In the genomic region with DNA sequence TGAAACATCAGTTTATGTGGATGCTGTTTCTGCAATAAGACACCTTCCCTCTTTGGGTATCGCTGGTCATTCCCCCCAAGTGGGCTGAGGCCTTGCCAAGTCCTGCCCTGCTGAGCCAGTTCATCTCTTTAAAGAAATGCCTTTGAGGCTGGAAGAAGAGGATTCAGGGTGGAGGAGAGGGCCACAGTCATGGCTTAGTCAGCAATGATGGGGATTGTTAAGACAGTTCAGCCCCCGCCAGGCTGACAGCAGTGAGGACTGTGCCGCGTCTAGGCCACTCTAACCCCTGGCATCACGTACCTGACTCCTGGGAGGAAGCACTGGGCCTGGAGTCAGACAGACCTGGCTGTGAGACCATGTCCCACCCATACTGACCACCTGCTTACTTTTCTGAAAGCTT, we compare ENCODE assay signal across 26 cellular contexts. TPM values are rescaled to one million over a fixed set of nuclear protein-coding genes. Genes with fewer than 3 reads are reported as not detected.
DNase-seq lines count a peak whose midpoint lies in the region; ATAC-seq and TF ChIP-seq lines count a peak whose summit lies in the region.
"Had no signal": no experiment of that assay in that cellular context is flagged by ENCODE, and none has a peak within 500 bp of the region (broad histone marks: within the 10 kb centered on the region; RNA-seq: fewer than 3 reads in every experiment).

No MANE protein-coding gene starts in this region.

- DNase-seq in right atrium auricular region (ENCODE audit: low spot score) (peak; percentile 54), Right ventricle myocardium inferior (ENCODE audit: missing footprints) (no peak), endothelial cell (ENCODE audit: low spot score) (no peak), mesendoderm (no peak), type B pancreatic cell (ENCODE audit: extremely low spot score, unreplicated experiment) (peak; percentile 50), HK-2 (ENCODE audit: unreplicated experiment) (no peak)
- DNase-seq: activated CD4-positive, alpha-beta T cell treated with anti-CD3 and anti-CD28 coated beads for 4 hours; activated CD8-positive, alpha-beta memory T cell treated with anti-CD3 and anti-CD28 coated beads, Interleukin-2, amount 50 U/mL, for 4 hours; activated effector memory CD4-positive, alpha-beta T cell treated with Interleukin-2 at 50 U/mL for 16 hours; EL; immature natural killer cell; KBM-7; NCI-H2029; NCI-H510A; stimulated activated CD4-positive, alpha-beta T cell treated with anti-CD3 and anti-CD28 coated beads, Interleukin-4, amount 100 ng/mL, for 1 hour had no signal

- H3K27me3 ChIP-seq in right atrium auricular region (no peaks in the 10 kb centered on the region), mesendoderm (ENCODE audit: insufficient read depth, low read length, poor library complexity) (no peaks in the 10 kb centered on the region)
- H3K27me3 ChIP-seq: BLaER1 had no signal

- H3K9me3 Mint-ChIP-seq in endothelial cell (ENCODE audit: unreplicated experiment) (no peaks in the 10 kb centered on the region), type B pancreatic cell (peaks cover 5% of the 10 kb centered on the region)

- H3K4me2 ChIP-seq in mesendoderm (ENCODE audit: low read length): peak overlapping the region; percentile 42
- H3K4me2 ChIP-seq: BLaER1 had no signal

- H3K27me3 Mint-ChIP-seq in endothelial cell (ENCODE audit: unreplicated experiment) (peaks cover 2% of the 10 kb centered on the region), type B pancreatic cell (peaks cover 3% of the 10 kb centered on the region)

- H3K4me3 ChIP-seq in right atrium auricular region (no peak overlapping the region), mesendoderm (ENCODE audit: low read length) (no peak overlapping the region)
- H3K4me3 ChIP-seq: BLaER1 had no signal

- H2BK15ac ChIP-seq in mesendoderm (replicated peaks; ENCODE audit: low read depth): no peak overlapping the region

- no peak overlapping the region for H3K4ac ChIP-seq in mesendoderm (ENCODE audit: low read depth, low read length)

- no peaks in the 10 kb centered on the region for H3K79me1 ChIP-seq in mesendoderm (ENCODE audit: low read length)

- peak overlapping the region; percentile 78 for H3K4me3 Mint-ChIP-seq in endothelial cell (ENCODE audit: unreplicated experiment)
- peak overlapping the region; percentile 85 for H3K4me3 Mint-ChIP-seq in type B pancreatic cell
- H3K4me3 Mint-ChIP-seq: immature natural killer cell had no signal

- H2BK5ac ChIP-seq in mesendoderm (ENCODE audit: low read length): no peak overlapping the region

- H3K27ac Mint-ChIP-seq in endothelial cell (ENCODE audit: unreplicated experiment): no peak overlapping the region
- H3K27ac Mint-ChIP-seq in type B pancreatic cell: peak overlapping the region; percentile 70
- H3K27ac Mint-ChIP-seq: immature natural killer cell had no signal

- H3K27ac ChIP-seq in right atrium auricular region: no peak overlapping the region
- no peak overlapping the region for H3K27ac ChIP-seq in mesendoderm (ENCODE audit: low read depth, low read length)
- H3K27ac ChIP-seq: BLaER1, HL-60, parathyroid adenoma had no signal

- H4K8ac ChIP-seq in mesendoderm (ENCODE audit: low read depth, low read length): no peak overlapping the region

- H2BK120ac ChIP-seq in mesendoderm (ENCODE audit: low read depth, low read length): no peak overlapping the region

- no peak overlapping the region for H2AK5ac ChIP-seq in mesendoderm (ENCODE audit: low read length)

- peaks cover 0 to 3% of the 10 kb centered on the region in 2 donors for H3K9me3 ChIP-seq in right atrium auricular region
- H3K9me3 ChIP-seq: BLaER1 had no signal

- H4K5ac ChIP-seq in mesendoderm (ENCODE audit: low read length): no peak overlapping the region

- H3K23ac ChIP-seq in mesendoderm (ENCODE audit: low read length): no peak overlapping the region

- H3K9ac ChIP-seq in mesendoderm (ENCODE audit: low read length): peak overlapping the region; percentile 83
- H3K9ac ChIP-seq: BLaER1, parathyroid adenoma had no signal

- no peak overlapping the region for H3K56ac ChIP-seq in mesendoderm (ENCODE audit: low read length)

- H3K36me3 Mint-ChIP-seq in endothelial cell (ENCODE audit: low read depth, unreplicated experiment): peaks cover 6% of the 10 kb centered on the region
- peaks cover 8% of the 10 kb centered on the region for H3K36me3 Mint-ChIP-seq in type B pancreatic cell
- H3K36me3 Mint-ChIP-seq: immature natural killer cell had no signal

- H3K4me1 Mint-ChIP-seq in endothelial cell (ENCODE audit: unreplicated experiment) (peaks cover 9% of the 10 kb centered on the region), type B pancreatic cell (ENCODE audit: unreplicated experiment) (peaks cover 21% of the 10 kb centered on the region)
- H3K4me1 Mint-ChIP-seq: immature natural killer cell had no signal

- H3K18ac ChIP-seq in mesendoderm (ENCODE audit: low read length): no peak overlapping the region

- WGBS in mesendoderm (ENCODE audit: extremely low coverage, insufficient coverage, low lambda C conversion rate): no CpG with 5 or more reads among the region's 5 CpGs

- no peaks in the 10 kb centered on the region for H3K79me2 ChIP-seq in mesendoderm (ENCODE audit: control insufficient read depth, insufficient read depth, low read length)
- H3K79me2 ChIP-seq: parathyroid adenoma had no signal

- intact Hi-C loops in Right ventricle myocardium inferior (cut with DNase I): no loop called here

- ATAC-seq in Right ventricle myocardium inferior (no peak), GM21737 (IDR thresholded peaks at IDR 0.05; ENCODE audit: unreplicated experiment) (no peak), GM18867 (IDR thresholded peaks at IDR 0.05; ENCODE audit: unreplicated experiment) (no peak)

- no peaks in the 10 kb centered on the region for H3K36me3 ChIP-seq in right atrium auricular region
- H3K36me3 ChIP-seq in mesendoderm (ENCODE audit: control insufficient read depth, insufficient read depth, low read length): peaks cover 4% of the 10 kb centered on the region
- H3K36me3 ChIP-seq: BLaER1 had no signal

- H3K4me1 ChIP-seq in right atrium auricular region (peaks cover 0 to 8% of the 10 kb centered on the region in 2 donors), mesendoderm (ENCODE audit: control insufficient read depth, low read depth, low read length) (peaks cover 2% of the 10 kb centered on the region)
- H3K4me1 ChIP-seq: BLaER1 had no signal

- TF ChIP-seq CTCF in right atrium auricular region (IDR thresholded peaks at IDR 0.05): no peak
- no peak for TF ChIP-seq CTCF in endothelial cell (IDR thresholded peaks at IDR 0.05; ENCODE audit: unreplicated experiment)
- no peak for TF ChIP-seq CTCF in type B pancreatic cell (conservative IDR thresholded peaks at IDR 0.05)

RNA-seq across cellular contexts. Expression of a gene that starts 48.3 kb away (rescaled TPM):
- total RNA-seq in right atrium auricular region (not detected), Right ventricle myocardium inferior (not detected), endothelial cell (ENCODE audit: unreplicated experiment) (not detected), type B pancreatic cell (ENCODE audit: low replicate concordance) (0.69 and 1.2 TPM in 2 replicates)
- polyA plus RNA-seq in mesendoderm (2013, experiment 1 of 2): 0.18 TPM
- 0.22 TPM for polyA plus RNA-seq in mesendoderm (2013, experiment 2 of 2)
- total RNA-seq: A172, bronchial epithelial cell, dermis microvascular lymphatic vessel endothelial cell, epithelial cell of proximal tubule, liver, skeletal muscle tissue had no signal
- polyA plus RNA-seq: immature natural killer cell, liver had no signal

Comparison
In these comparisons a context has a peak if more than half of its experiments do, and no peak if none do; other contexts are left out.
1. DNase-seq: peak in right atrium auricular region (single experiment) and type B pancreatic cell (single experiment); none in Right ventricle myocardium inferior (single experiment), endothelial cell (single experiment), mesendoderm (single experiment) and HK-2 (single experiment).